Comparison of ENCODE assay signal across 9 cellular contexts in genomic region chr9:122040573-122041242, GRCh38.
"Had no signal": no experiment of that assay in that cellular context is flagged by ENCODE, and none has a peak within 500 bp of the region (broad histone marks: within the 10 kb centered on the region; RNA-seq: fewer than 3 reads in every experiment).

No MANE protein-coding gene starts in this region.

- H3K27me3 Mint-ChIP-seq: activated CD8-positive, alpha-beta T cell treated with anti-CD3 and anti-CD28 coated beads for 36 hours; activated naive CD8-positive, alpha-beta T cell treated with anti-CD3 and anti-CD28 coated beads, Interleukin-2, amount 50 U/mL, for 24 hours had no signal

- H3K27ac ChIP-seq: cardiac muscle cell, esophagus squamous epithelium, tibial nerve, vagina had no signal

- H3K27ac Mint-ChIP-seq: activated CD8-positive, alpha-beta T cell treated with anti-CD3 and anti-CD28 coated beads for 36 hours; activated naive CD8-positive, alpha-beta T cell treated with anti-CD3 and anti-CD28 coated beads, Interleukin-2, amount 50 U/mL, for 24 hours had no signal

- H3K4me1 ChIP-seq: vagina had no signal

- H3K9me3 Mint-ChIP-seq: activated naive CD8-positive, alpha-beta T cell treated with anti-CD3 and anti-CD28 coated beads, Interleukin-2, amount 50 U/mL, for 24 hours had no signal

- H3K27me3 ChIP-seq: cardiac muscle cell, esophagus squamous epithelium, heart left ventricle, tibial nerve, vagina had no signal

- H3K4me3 Mint-ChIP-seq: activated CD8-positive, alpha-beta T cell treated with anti-CD3 and anti-CD28 coated beads for 36 hours; activated naive CD8-positive, alpha-beta T cell treated with anti-CD3 and anti-CD28 coated beads, Interleukin-2, amount 50 U/mL, for 24 hours; neural crest cell had no signal

- ATAC-seq: activated CD8-positive, alpha-beta T cell treated with anti-CD3 and anti-CD28 coated beads for 36 hours; activated naive CD8-positive, alpha-beta T cell treated with anti-CD3 and anti-CD28 coated beads, Interleukin-2, amount 50 U/mL, for 24 hours had no signal

- H3K4me3 ChIP-seq: cardiac muscle cell, esophagus squamous epithelium, heart left ventricle, tibial nerve, vagina had no signal

- H3K9me3 ChIP-seq: esophagus squamous epithelium, vagina had no signal

- DNase-seq: activated CD8-positive, alpha-beta memory T cell treated with anti-CD3 and anti-CD28 coated beads, Interleukin-2, amount 50 U/mL, for 48 hours; activated CD8-positive, alpha-beta T cell treated with anti-CD3 and anti-CD28 coated beads for 36 hours; activated naive CD8-positive, alpha-beta T cell treated with anti-CD3 and anti-CD28 coated beads, Interleukin-2, amount 50 U/mL, for 24 hours; esophagus squamous epithelium; heart left ventricle had no signal

- H3K36me3 ChIP-seq: cardiac muscle cell, vagina had no signal
